ENCODE assay signal across 15 cellular contexts in genomic region chr13:80840313-80840976, GRCh38.
A peak's percentile ranks its signal among the peaks of the same experiment; 100 is the strongest.
DNase-seq lines count a peak whose midpoint lies in the region; ATAC-seq and TF ChIP-seq lines count a peak whose summit lies in the region.
"Had no signal": no experiment of that assay in that cellular context is flagged by ENCODE, and none has a peak within 500 bp of the region (broad histone marks: within the 10 kb centered on the region; RNA-seq: fewer than 3 reads in every experiment).

No MANE protein-coding gene starts in this region.

- 51 to 55% methylated on average over 7 of the region's 7 CpGs for WGBS in heart right ventricle, 2 donors

- DNase-seq in NCI-H2227 treated with DMSO at 0.1 percent for 48 hours (lab: John Stamatoyannopoulos, UW), result peak; percentile 4
- DNase-seq in NCI-H2227 (lab: John Stamatoyannopoulos, UW; ENCODE audit: unreplicated experiment), result no peak
- peak; percentile 55 for DNase-seq in brain pericyte (ENCODE audit: low read depth, low spot score)
- DNase-seq in heart right ventricle, result no peak
- peak; percentile 49 for DNase-seq in smooth muscle cell of the brain vasculature (ENCODE audit: low read depth, low spot score)
- DNase-seq in central memory CD4-positive, alpha-beta T cell, result no peak
- no peak for DNase-seq in superior temporal gyrus (ENCODE audit: extremely low spot score)
- DNase-seq: activated CD4-positive, CD25-positive, alpha-beta regulatory T cell; activated naive CD8-positive, alpha-beta T cell treated with anti-CD3 and anti-CD28 coated beads, Interleukin-2, amount 50 U/mL, for 24 hours; Caco-2; NCI-H446 treated with DMSO at 0.1 percent for 48 hours; ovary; stimulated activated CD4-positive, alpha-beta T cell treated with anti-CD3 and anti-CD28 coated beads, Interleukin-15, amount 100 ng/mL, for 24 hours had no signal

- peak overlapping the region in 6 of 10 donors; percentile 13 to 46 (median 27) for H3K27ac ChIP-seq in heart right ventricle
- H3K27ac ChIP-seq: ovary, tibial artery had no signal

- H3K36me3 ChIP-seq in heart right ventricle, result no peaks in the 10 kb centered on the region
- H3K36me3 ChIP-seq: ovary, tibial artery had no signal

- ATAC-seq in heart right ventricle (peak in 7 of 8 donors; percentile 37 to 83 (median 74)), HG02798 (IDR thresholded peaks at IDR 0.05; ENCODE audit: poor library complexity, unreplicated experiment) (no peak)
- ATAC-seq: activated naive CD8-positive, alpha-beta T cell treated with anti-CD3 and anti-CD28 coated beads, Interleukin-2, amount 50 U/mL, for 24 hours had no signal

- peaks cover 0 to 33% (median 4%) of the 10 kb centered on the region in 11 donors for H3K9me3 ChIP-seq in heart right ventricle
- H3K9me3 ChIP-seq: Caco-2, ovary, tibial artery had no signal

- peaks cover 0 to 11% (median 0%) of the 10 kb centered on the region in 9 donors for H3K4me1 ChIP-seq in heart right ventricle
- H3K4me1 ChIP-seq: Caco-2, tibial artery had no signal

- H3K4me3 ChIP-seq in heart right ventricle, result peak overlapping the region in 1 of 10 donors; percentile 5
- H3K4me3 ChIP-seq: ovary, tibial artery had no signal

- TF ChIP-seq CTCF in heart right ventricle (IDR thresholded peaks at IDR 0.05), result no peak

- intact Hi-C loops in heart right ventricle (cut with DNase I), result loop anchor here in 1 of 10 donors (5.0 kb wide), 1 partner anchor 42 kb away; no protein-coding TSS in a partner anchor

- no peaks in the 10 kb centered on the region for H3K27me3 ChIP-seq in heart right ventricle
- H3K27me3 ChIP-seq: ovary, tibial artery had no signal

Comparison
In these comparisons a context has a peak if more than half of its experiments do, and no peak if none do; other contexts are left out.
1. DNase-seq: peak in NCI-H2227 treated with DMSO at 0.1 percent for 48 hours (single experiment), brain pericyte (single experiment) and smooth muscle cell of the brain vasculature (single experiment); none in NCI-H2227 (single experiment), heart right ventricle (0 of 2), central memory CD4-positive, alpha-beta T cell (single experiment) and superior temporal gyrus (single experiment).